Comparison of ENCODE assay signal across 9 cellular contexts in genomic region chr6:143510991-143511891, GRCh38. TPM values are rescaled to one million over a fixed set of nuclear protein-coding genes. Genes with fewer than 3 reads are reported as not detected.
DNase-seq lines count a peak whose midpoint lies in the region; ATAC-seq and TF ChIP-seq lines count a peak whose summit lies in the region.
"Had no signal": no experiment of that assay in that cellular context is flagged by ENCODE, and none has a peak within 500 bp of the region (broad histone marks: within the 10 kb centered on the region; RNA-seq: fewer than 3 reads in every experiment).

Gene FUCA2 (minus strand): TSS chr6:143511720. CDS start chr6:143511634, 86 bp downstream.

- peak within 1 kb of the TSS; percentile 90 to 97 for H3K27ac ChIP-seq in lung (ENCODE audit: low read depth in 1 of 2, low read length in 1 of 2)

- H3K36me3 ChIP-seq in lung (ENCODE audit: control insufficient read depth in 2 of 2, insufficient read depth in 2 of 2, low read length in 2 of 2), result peaks cover 4 to 8% of the 10 kb centered on the region in 2 donors

- TF ChIP-seq CTCF in lung (IDR thresholded peaks at IDR 0.05; ENCODE audit: control extremely low read depth, extremely low read depth), result no peak

- peak; percentile 53 for ATAC-seq in HG02938 (IDR thresholded peaks at IDR 0.05; ENCODE audit: unreplicated experiment)
- peak; percentile 92 for ATAC-seq in lung (ENCODE audit: insufficient read depth, low FRiP score)

- CTCF ChIA-PET in activated CD8-positive, alpha-beta memory T cell treated with anti-CD3 and anti-CD28 coated beads for 36 hours (lab: Charles Lee), result interaction anchor here (1.0 to 1.3 kb wide), 5 partner anchors 9 to 61 kb away, joined by 3 to 5 read pairs (median 4); partner anchors contain the start of genes ADAT2 and PEX3

- peak within 1 kb of the TSS; percentile 84 for H3K4me3 ChIP-seq in lung

- POLR2A ChIA-PET in activated CD8-positive, alpha-beta memory T cell treated with anti-CD3 and anti-CD28 coated beads for 36 hours (lab: Charles Lee), result interaction anchor here (1.3 kb wide), 1 partner anchor 61 kb away, joined by 8 read pairs; the partner anchor contains the start of genes ADAT2 and PEX3

- H3K27me3 ChIP-seq in lung (ENCODE audit: control insufficient read depth, insufficient read depth), result no peaks in the 10 kb centered on the region

- H3K9me3 ChIP-seq in lung (ENCODE audit: control insufficient read depth in 2 of 2, insufficient read depth in 1 of 2, low read length in 1 of 2), result no peaks in the 10 kb centered on the region

- DNase-seq in NCI-H345 (lab: John Stamatoyannopoulos, UW), result peak; percentile 16
- no peak for DNase-seq in NCI-H345 treated with DMSO at 0.1 percent for 48 hours (lab: John Stamatoyannopoulos, UW; ENCODE audit: unreplicated experiment)
- peak; percentile 34 for DNase-seq in NCI-H446 treated with DMSO at 0.1 percent for 48 hours (lab: John Stamatoyannopoulos, UW)
- peak; percentile 21 for DNase-seq in effector CD8-positive, alpha-beta T cell (lab: John Stamatoyannopoulos, UW)
- DNase-seq in lung (ENCODE audit: low spot score), result peak; percentile 93
- DNase-seq in stimulated activated CD4-positive, alpha-beta T cell treated with anti-CD3 and anti-CD28 coated beads, TNF-alpha, amount 100 ng/mL, for 1 hour (ENCODE audit: low read depth in 3 of 3, low spot score in 1 of 3), result peak; percentile 18 to 50 (median 27)
- DNase-seq: DND-41 had no signal

- peaks cover 3 to 11% of the 10 kb centered on the region in 2 donors for H3K4me1 ChIP-seq in lung (ENCODE audit: control insufficient read depth in 2 of 2, insufficient read depth in 2 of 2, low read length in 2 of 2)

- 2% methylated on average over 62 to 63 of the region's 63 CpGs for WGBS in lung, 2 donors

RNA-seq across cellular contexts. Expression of gene FUCA2, which starts in this region (rescaled TPM):
- total RNA-seq in activated CD8-positive, alpha-beta memory T cell treated with anti-CD3 and anti-CD28 coated beads for 36 hours, result 10 to 100 TPM; 12.3 to 13.4 TPM
- total RNA-seq in lung, result 10 to 100 TPM; 24.8 to 79.3 TPM
- polyA plus RNA-seq in lung, result 10 to 100 TPM; 28.3 to 54.6 TPM
